In the genomic region with DNA sequence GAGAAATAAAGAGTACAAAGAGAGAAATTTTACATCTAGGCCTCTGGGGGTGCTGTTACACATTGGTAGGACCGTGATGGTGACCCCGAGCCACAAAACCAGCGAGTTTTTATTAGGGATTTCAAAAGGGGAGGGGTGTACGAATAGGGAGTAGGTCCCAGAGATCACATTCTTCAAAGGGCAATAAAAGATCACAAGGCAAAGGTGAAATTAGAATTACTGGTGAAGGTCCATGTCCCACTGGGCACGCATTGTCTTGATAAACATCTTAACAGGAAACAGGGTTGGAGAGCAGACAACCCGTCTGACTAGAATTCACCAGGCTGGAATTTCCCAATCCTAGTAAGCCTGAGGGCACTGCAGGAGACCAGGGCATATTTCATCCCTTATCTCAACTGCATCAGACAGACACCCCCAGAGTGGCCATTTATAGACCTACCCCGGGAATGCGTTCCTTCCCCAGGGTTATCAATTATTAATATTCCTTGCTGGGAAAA, we compare ENCODE assay signal across 19 cellular contexts. TPM values are rescaled to one million over a fixed set of nuclear protein-coding genes. Genes with fewer than 3 reads are reported as not detected.
A peak's percentile ranks its signal among the peaks of the same experiment; 100 is the strongest.
DNase-seq lines count a peak whose midpoint lies in the region; ATAC-seq and TF ChIP-seq lines count a peak whose summit lies in the region.
"Had no signal": no experiment of that assay in that cellular context is flagged by ENCODE, and none has a peak within 500 bp of the region (broad histone marks: within the 10 kb centered on the region; RNA-seq: fewer than 3 reads in every experiment).

No MANE protein-coding gene starts in this region.

- no peak overlapping the region for H3K4me3 Mint-ChIP-seq in neural progenitor cell
- H3K4me3 Mint-ChIP-seq: activated CD4-positive, alpha-beta T cell treated with anti-CD3 and anti-CD28 coated beads, Interleukin-2, amount 10 ng/mL, durations not matched to agents 24 days and 14 days; activated naive CD8-positive, alpha-beta T cell treated with anti-CD3 and anti-CD28 coated beads for 36 hours; activated T-cell treated with anti-CD3 and anti-CD28 coated beads, Interleukin-2, amount 50 U/mL, for 4 hours; stimulated activated naive B cell treated with anti-CD40 and anti-IgM and Interleukin-4, amounts not matched to agents 10 μg/mL and 1 μg/mL and 100 μg/mL, for 72 hours had no signal

- CTCF ChIA-PET in mammary epithelial cell (lab: Charles Lee; ENCODE audit: low non-redundant PET), result no interaction called here

- intact Hi-C loops in mammary epithelial cell (cut with micrococcal nuclease), result no loop called here

- H3K4me1 ChIP-seq in mammary epithelial cell (ENCODE audit: insufficient read depth, low read length) (peaks cover 16% of the 10 kb centered on the region), neural progenitor cell (no peaks in the 10 kb centered on the region)
- H3K4me1 ChIP-seq: HAP-1 had no signal

- no peak overlapping the region for H3K27ac Mint-ChIP-seq in neural progenitor cell
- H3K27ac Mint-ChIP-seq: activated CD4-positive, alpha-beta T cell treated with anti-CD3 and anti-CD28 coated beads, Interleukin-2, amount 10 ng/mL, durations not matched to agents 24 days and 14 days; activated naive CD8-positive, alpha-beta T cell treated with anti-CD3 and anti-CD28 coated beads for 36 hours; stimulated activated naive B cell treated with anti-CD40 and anti-IgM and Interleukin-4, amounts not matched to agents 10 μg/mL and 1 μg/mL and 100 μg/mL, for 72 hours had no signal

- H3K79me2 ChIP-seq in mammary epithelial cell (ENCODE audit: insufficient read depth, low read length), result peaks cover 45% of the 10 kb centered on the region
- H3K79me2 ChIP-seq in neural progenitor cell (ENCODE audit: low read depth), result no peaks in the 10 kb centered on the region

- WGBS in mammary epithelial cell (ENCODE audit: low coverage, missing lambda C conversion rate), result 70% methylated on average over 8 of the region's 8 CpGs

- H3K4me2 ChIP-seq in mammary epithelial cell (ENCODE audit: insufficient read depth, low read depth, low read length) (no peak overlapping the region), neural progenitor cell (no peak overlapping the region)
- H3K4me2 ChIP-seq: BLaER1 had no signal

- no peaks in the 10 kb centered on the region for H3F3A ChIP-seq in neural progenitor cell (ENCODE audit: low read depth)

- no peak for ATAC-seq in GM21447 (IDR thresholded peaks at IDR 0.05; ENCODE audit: unreplicated experiment)
- ATAC-seq: activated T-cell treated with anti-CD3 and anti-CD28 coated beads, Interleukin-2, amount 50 U/mL, for 4 hours; stimulated activated naive B cell treated with anti-CD40 and anti-IgM and Interleukin-4, amounts not matched to agents 10 μg/mL and 1 μg/mL and 100 μg/mL, for 72 hours had no signal

- H3K36me3 Mint-ChIP-seq in neural progenitor cell, result no peaks in the 10 kb centered on the region

- H3K27me3 ChIP-seq in mammary epithelial cell (ENCODE audit: insufficient read depth, low read length) (no peaks in the 10 kb centered on the region), neural progenitor cell (peaks cover 25% of the 10 kb centered on the region)
- H3K27me3 ChIP-seq: BLaER1, transverse colon had no signal

- DNase-seq in EL, result peak; percentile 29
- DNase-seq in M059J (ENCODE audit: low read depth), result peak; percentile 48
- DNase-seq in mammary epithelial cell, result peak; percentile 48
- no peak for DNase-seq in neural progenitor cell (ENCODE audit: low spot score)
- no peak for DNase-seq in stimulated activated CD8-positive, alpha-beta memory T cell treated with anti-CD3 and anti-CD28 coated beads, Interleukin-4, amount 100 ng/mL, for 48 hours
- DNase-seq in DMS 273 (lab: John Stamatoyannopoulos, UW; ENCODE audit: unreplicated experiment), result no peak
- DNase-seq: activated CD4-positive, alpha-beta T cell treated with anti-CD3 and anti-CD28 coated beads, Interleukin-2, amount 10 ng/mL, durations not matched to agents 24 days and 14 days; activated naive CD8-positive, alpha-beta T cell treated with anti-CD3 and anti-CD28 coated beads for 36 hours; activated T-cell treated with anti-CD3 and anti-CD28 coated beads, Interleukin-2, amount 50 U/mL, for 4 hours; DMS79 treated with DMSO at 0.1 percent for 48 hours; immature natural killer cell; NCI-H1417; NCI-H524; occipital lobe; stimulated activated naive B cell treated with anti-CD40 and anti-IgM and Interleukin-4, amounts not matched to agents 10 μg/mL and 1 μg/mL and 100 μg/mL, for 72 hours; transverse colon had no signal

- H3K9ac ChIP-seq in mammary epithelial cell (ENCODE audit: insufficient read depth, low read length) (no peak overlapping the region), neural progenitor cell (no peak overlapping the region)
- H3K9ac ChIP-seq: BLaER1 had no signal

- H3K4me1 Mint-ChIP-seq in neural progenitor cell, result no peaks in the 10 kb centered on the region

- peaks cover 9% of the 10 kb centered on the region for H3K27me3 Mint-ChIP-seq in neural progenitor cell (ENCODE audit: insufficient read depth, low read depth)
- H3K27me3 Mint-ChIP-seq: activated CD4-positive, alpha-beta T cell treated with anti-CD3 and anti-CD28 coated beads, Interleukin-2, amount 10 ng/mL, durations not matched to agents 24 days and 14 days; activated naive CD8-positive, alpha-beta T cell treated with anti-CD3 and anti-CD28 coated beads for 36 hours; stimulated activated naive B cell treated with anti-CD40 and anti-IgM and Interleukin-4, amounts not matched to agents 10 μg/mL and 1 μg/mL and 100 μg/mL, for 72 hours had no signal

- H4K20me1 ChIP-seq in mammary epithelial cell (ENCODE audit: insufficient read depth, low read length), result no peaks in the 10 kb centered on the region
- no peaks in the 10 kb centered on the region for H4K20me1 ChIP-seq in neural progenitor cell (ENCODE audit: low read depth)
- H4K20me1 ChIP-seq: BLaER1 had no signal

- BruUV-seq in mammary epithelial cell (replicated peaks; lab: Mats Ljungman, UMichigan), result no TSS peak

- H3K36me3 ChIP-seq in mammary epithelial cell (ENCODE audit: insufficient read depth, low read length) (peaks cover 3% of the 10 kb centered on the region), neural progenitor cell (no peaks in the 10 kb centered on the region)
- H3K36me3 ChIP-seq: HAP-1, transverse colon had no signal

- dilution Hi-C loops in mammary epithelial cell (cut with HindIII; ENCODE audit: low sequenced_read_pairs), result no loop called here

- no peak for TF ChIP-seq CTCF in mammary epithelial cell (conservative IDR thresholded peaks at IDR 0.05 in 1 of 2, IDR thresholded peaks at IDR 0.05 in 1 of 2; ENCODE audit: extremely low read depth in 1 of 2, insufficient read depth in 1 of 2, low read depth in 1 of 2, low read length in 2 of 2)
- peak; percentile 33 for TF ChIP-seq CTCF in neural progenitor cell (IDR thresholded peaks at IDR 0.05)

- H3K9me3 Mint-ChIP-seq in neural progenitor cell, result peaks cover 15% of the 10 kb centered on the region
- H3K9me3 Mint-ChIP-seq: activated CD4-positive, alpha-beta T cell treated with anti-CD3 and anti-CD28 coated beads, Interleukin-2, amount 10 ng/mL, durations not matched to agents 24 days and 14 days had no signal

- H3K9me3 ChIP-seq in mammary epithelial cell (replicated peaks; ENCODE audit: insufficient read depth, low read length) (peaks cover 11% of the 10 kb centered on the region), neural progenitor cell (ENCODE audit: low read depth) (peaks cover 4% of the 10 kb centered on the region)

- in situ Hi-C loops in mammary epithelial cell (cut with MboI; ENCODE audit: low sequenced_read_pairs in 2 of 2), result no loop called here

- H2AFZ ChIP-seq in mammary epithelial cell (ENCODE audit: low read depth, low read length), result no peak overlapping the region
- H2AFZ ChIP-seq in neural progenitor cell (replicated peaks), result no peak overlapping the region

- no peak overlapping the region for H3K4me3 ChIP-seq in mammary epithelial cell (replicated peaks in 1 of 3; ENCODE audit: insufficient read depth in 1 of 3, low read depth in 2 of 3, low read length in 3 of 3)
- no peak overlapping the region for H3K4me3 ChIP-seq in neural progenitor cell
- H3K4me3 ChIP-seq: BLaER1, HAP-1, transverse colon had no signal

- H3K27ac ChIP-seq in mammary epithelial cell (ENCODE audit: insufficient read depth, low read depth, low read length), result no peak overlapping the region
- H3K27ac ChIP-seq in neural progenitor cell, result no peak overlapping the region
- H3K27ac ChIP-seq: BLaER1, transverse colon had no signal

RNA-seq across cellular contexts. Expression of a gene that starts 4.3 kb away (rescaled TPM):
- 7.6 and 8.2 TPM in 2 replicates for total RNA-seq in M059J (2014; rRNA removed; shearing (Covaris generic))
- total RNA-seq in mammary epithelial cell (10 to 100 TPM in 1 of 2 donors, 1 to 10 TPM in 1; 2.5 to 16.9 TPM), neural progenitor cell (ENCODE audit: low replicate concordance) (0.26 and 0.50 TPM in 2 replicates)
- polyA plus RNA-seq in mammary epithelial cell, result 7.9 TPM
- polyA minus RNA-seq in mammary epithelial cell, result 6.2 TPM

RNA-seq across cellular contexts. Expression of a gene that starts 27.5 kb away (rescaled TPM):
- 18.5 and 28.9 TPM in 2 replicates for total RNA-seq in M059J (2014; rRNA removed; shearing (Covaris generic))
- total RNA-seq in mammary epithelial cell (10 to 100 TPM; 34.3 to 37.5 TPM), neural progenitor cell (ENCODE audit: low replicate concordance) (86.0 and 86.3 TPM in 2 replicates)
- polyA plus RNA-seq in mammary epithelial cell, result 9.8 TPM
- polyA minus RNA-seq in mammary epithelial cell, result 38.7 TPM

RNA-seq across cellular contexts. Expression of a gene that starts 53.6 kb away (rescaled TPM):
- total RNA-seq in M059J (2014; rRNA removed; shearing (Covaris generic)), result 135 and 205 TPM in 2 replicates
- total RNA-seq in mammary epithelial cell, result 100 to 1,000 TPM in 1 of 2 donors, 10 to 100 TPM in 1; 80.4 to 134 TPM
- 236 TPM for polyA plus RNA-seq in mammary epithelial cell
- 112 TPM for polyA minus RNA-seq in mammary epithelial cell
- 123 and 133 TPM in 2 replicates for total RNA-seq in neural progenitor cell (ENCODE audit: low replicate concordance)

Comparison
In these comparisons a context has a peak if more than half of its experiments do, and no peak if none do; other contexts are left out.
1. DNase-seq: peak in EL (single experiment), M059J (single experiment) and mammary epithelial cell (single experiment); none in neural progenitor cell (single experiment), stimulated activated CD8-positive, alpha-beta memory T cell treated with anti-CD3 and anti-CD28 coated beads, Interleukin-4, amount 100 ng/mL, for 48 hours (single experiment) and DMS 273 (single experiment).